10 cellular contexts compared by ENCODE assay signal in the genomic region with DNA sequence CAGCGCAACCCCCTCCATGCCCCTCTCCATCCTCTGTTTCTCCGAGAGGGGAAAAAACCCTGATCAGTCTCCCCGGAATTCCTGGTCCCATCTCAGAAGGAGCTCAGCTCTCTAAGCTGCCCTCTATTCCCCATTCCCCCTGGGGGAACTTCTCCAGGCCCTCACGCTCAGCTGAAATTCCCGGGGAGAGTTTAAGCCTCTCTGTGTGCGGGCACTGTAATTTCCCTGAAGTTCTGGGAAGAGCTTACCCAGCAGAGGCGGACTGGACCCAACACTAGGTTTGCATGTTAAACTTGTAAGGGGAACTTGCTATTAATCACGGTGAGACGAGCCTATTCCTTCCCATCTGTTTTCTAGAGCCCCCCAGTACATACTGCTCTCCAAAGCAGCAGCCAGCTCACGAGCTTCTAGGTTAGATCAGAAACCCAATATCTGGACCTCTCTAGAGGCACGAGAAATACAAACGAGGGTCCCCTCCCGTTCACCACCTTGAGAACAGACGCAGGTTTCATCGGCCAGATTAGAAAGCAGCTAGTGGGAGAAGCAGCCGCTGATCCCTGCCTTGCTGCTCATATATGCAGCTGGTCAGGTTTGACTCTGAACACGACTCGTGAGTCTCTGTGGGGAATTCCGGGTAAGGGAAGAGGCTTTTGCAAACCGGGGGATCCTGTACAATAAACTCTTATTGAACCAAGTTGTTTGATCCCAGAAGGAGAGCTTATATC. TPM values are rescaled to one million over a fixed set of nuclear protein-coding genes. Genes with fewer than 3 reads are reported as not detected.
DNase-seq lines count a peak whose midpoint lies in the region; ATAC-seq and TF ChIP-seq lines count a peak whose summit lies in the region.
"Had no signal": no experiment of that assay in that cellular context is flagged by ENCODE, and none has a peak within 500 bp of the region (broad histone marks: within the 10 kb centered on the region; RNA-seq: fewer than 3 reads in every experiment).

No MANE protein-coding gene starts in this region.

- ATAC-seq in GM19328 (IDR thresholded peaks at IDR 0.05; ENCODE audit: unreplicated experiment) (no peak), HG02981 (IDR thresholded peaks at IDR 0.05; ENCODE audit: unreplicated experiment) (no peak)
- no peak for ATAC-seq in activated T-cell treated with anti-CD3 and anti-CD28 coated beads, Interleukin-2, amount 50 U/mL, for 72 hours (replicated peaks in 1 of 2)

- no CpG with 5 or more reads among the region's 20 CpGs for WGBS in mesendoderm (ENCODE audit: extremely low coverage, insufficient coverage, low lambda C conversion rate)

- H3K79me2 ChIP-seq in mesendoderm (ENCODE audit: control insufficient read depth, insufficient read depth, low read length), result no peaks in the 10 kb centered on the region

- H3K4me1 Mint-ChIP-seq in activated T-cell treated with anti-CD3 and anti-CD28 coated beads, Interleukin-2, amount 50 U/mL, for 72 hours (ENCODE audit: low read depth), result peaks cover 6% of the 10 kb centered on the region

- H3K9ac ChIP-seq in HUES48 (ENCODE audit: low read depth, low read length) (peak overlapping the region; percentile 34; the same call in 1 of the 2 replicates), mesendoderm (ENCODE audit: low read length) (peak overlapping the region; percentile 38)

- no peak overlapping the region for H3K18ac ChIP-seq in mesendoderm (ENCODE audit: low read length)

- no peak overlapping the region for H3K4ac ChIP-seq in mesendoderm (ENCODE audit: low read depth, low read length)

- H2BK120ac ChIP-seq in mesendoderm (ENCODE audit: low read depth, low read length), result no peak overlapping the region

- POLR2A ChIA-PET in AG04449 (lab: Yijun Ruan, JAX), result interaction anchor here (1.1 to 1.7 kb wide), 2 partner anchors 44 to 175 kb away, joined by 3 read pairs; no protein-coding TSS in a partner anchor

- H4K8ac ChIP-seq in mesendoderm (ENCODE audit: low read depth, low read length), result no peak overlapping the region

- no peak overlapping the region for H2BK5ac ChIP-seq in mesendoderm (ENCODE audit: low read length)

- H3K27me3 ChIP-seq in HUES48 (ENCODE audit: control insufficient read depth, insufficient read depth, low read length) (peaks cover 35% of the 10 kb centered on the region), mesendoderm (ENCODE audit: insufficient read depth, low read length, poor library complexity) (peaks cover 2% of the 10 kb centered on the region)

- no peak overlapping the region for H3K4me3 Mint-ChIP-seq in activated T-cell treated with anti-CD3 and anti-CD28 coated beads, Interleukin-2, amount 50 U/mL, for 72 hours

- peaks cover 0 to 2% of the 10 kb centered on the region in 2 donors for H3K36me3 Mint-ChIP-seq in activated T-cell treated with anti-CD3 and anti-CD28 coated beads, Interleukin-2, amount 50 U/mL, for 72 hours (ENCODE audit: insufficient read depth in 2 of 2)

- no peak for DNase-seq in AG04449 (ENCODE audit: low read depth, low spot score)
- peak; percentile 53 for DNase-seq in ecto neural progenitor cell (ENCODE audit: low spot score)
- peak; percentile 11 for DNase-seq in mesendoderm
- no peak for DNase-seq in dedifferentiated amniotic fluid mesenchymal stem cell (ENCODE audit: extremely low spot score)
- DNase-seq in activated T-cell treated with anti-CD3 and anti-CD28 coated beads, Interleukin-2, amount 50 U/mL, for 72 hours, result no peak
- DNase-seq: MG63 had no signal

- H4K5ac ChIP-seq in mesendoderm (ENCODE audit: low read length), result no peak overlapping the region

- H3K23ac ChIP-seq in mesendoderm (ENCODE audit: low read length), result no peak overlapping the region

- no peaks in the 10 kb centered on the region for H3K9me3 ChIP-seq in HUES48 (ENCODE audit: control insufficient read depth, insufficient read depth, low read length)
- H3K9me3 ChIP-seq: MG63 had no signal

- no peak overlapping the region for H2AK5ac ChIP-seq in mesendoderm (ENCODE audit: low read length)

- H3K56ac ChIP-seq in mesendoderm (ENCODE audit: low read length), result peak overlapping the region; percentile 49

- no peak for TF ChIP-seq CTCF in AG04449 (IDR thresholded peaks at IDR 0.05; ENCODE audit: insufficient read depth, low read length, missing control alignments)

- no peaks in the 10 kb centered on the region for H3K9me3 Mint-ChIP-seq in activated T-cell treated with anti-CD3 and anti-CD28 coated beads, Interleukin-2, amount 50 U/mL, for 72 hours

- H3K27ac Mint-ChIP-seq in activated T-cell treated with anti-CD3 and anti-CD28 coated beads, Interleukin-2, amount 50 U/mL, for 72 hours, result no peak overlapping the region

- peaks cover 66% of the 10 kb centered on the region for H3K27me3 Mint-ChIP-seq in activated T-cell treated with anti-CD3 and anti-CD28 coated beads, Interleukin-2, amount 50 U/mL, for 72 hours (ENCODE audit: low read depth)

- H3K4me3 ChIP-seq in AG04449 (ENCODE audit: low read depth, low read length), result peak overlapping the region; percentile 85
- peak overlapping the region; percentile 92 for H3K4me3 ChIP-seq in HUES48 (ENCODE audit: low read depth, low read length)
- no peak overlapping the region for H3K4me3 ChIP-seq in mesendoderm (ENCODE audit: low read length)
- H3K4me3 ChIP-seq: MG63 had no signal

- no peak overlapping the region for H3K27ac ChIP-seq in HUES48 (ENCODE audit: low read depth, low read length)
- no peak overlapping the region for H3K27ac ChIP-seq in mesendoderm (ENCODE audit: low read depth, low read length)
- H3K27ac ChIP-seq: RWPE1 had no signal

- H3K4me1 ChIP-seq in HUES48 (ENCODE audit: control insufficient read depth, insufficient read depth, low read length) (peaks cover 20% of the 10 kb centered on the region), mesendoderm (ENCODE audit: control insufficient read depth, low read depth, low read length) (peaks cover 2% of the 10 kb centered on the region)

- H3K36me3 ChIP-seq in HUES48 (ENCODE audit: control insufficient read depth, insufficient read depth, low read length) (no peaks in the 10 kb centered on the region), mesendoderm (ENCODE audit: control insufficient read depth, insufficient read depth, low read length) (no peaks in the 10 kb centered on the region)
- H3K36me3 ChIP-seq: MG63 had no signal

- H3K4me2 ChIP-seq in mesendoderm (ENCODE audit: low read length), result peak overlapping the region; percentile 29

- CTCF ChIA-PET in AG04449 (lab: Yijun Ruan, JAX), result interaction anchor here (0.7 to 3.1 kb wide), 10 partner anchors 9 to 180 kb away, joined by 3 to 16 read pairs (median 4); no protein-coding TSS in a partner anchor

- no peak overlapping the region for H2BK15ac ChIP-seq in mesendoderm (replicated peaks; ENCODE audit: low read depth)

- H3K79me1 ChIP-seq in mesendoderm (ENCODE audit: low read length), result no peaks in the 10 kb centered on the region

RNA-seq across cellular contexts. Expression of a gene that starts 1.4 kb away (rescaled TPM):
- 33.5 TPM for polyA plus RNA-seq in mesendoderm (2013, experiment 1 of 2)
- polyA plus RNA-seq in mesendoderm (2013, experiment 2 of 2), result 34.9 TPM
- total RNA-seq in activated T-cell treated with anti-CD3 and anti-CD28 coated beads, Interleukin-2, amount 50 U/mL, for 72 hours, result under 1 TPM in 1 of 2 donors, not detected in 1; 0.07 TPM

Comparison
In these comparisons a context has a peak if more than half of its experiments do, and no peak if none do; other contexts are left out.
1. DNase-seq: peak in ecto neural progenitor cell (single experiment) and mesendoderm (single experiment); none in AG04449 (single experiment), dedifferentiated amniotic fluid mesenchymal stem cell (single experiment) and activated T-cell treated with anti-CD3 and anti-CD28 coated beads, Interleukin-2, amount 50 U/mL, for 72 hours (0 of 2).